Comparison of ENCODE assay signal across 9 cellular contexts in genomic region chr1:79259390-79260336, GRCh38.
DNase-seq lines count a peak whose midpoint lies in the region; ATAC-seq and TF ChIP-seq lines count a peak whose summit lies in the region.
"Had no signal": no experiment of that assay in that cellular context is flagged by ENCODE, and none has a peak within 500 bp of the region (broad histone marks: within the 10 kb centered on the region; RNA-seq: fewer than 3 reads in every experiment).

No MANE protein-coding gene starts in this region.

- H3K9me3 ChIP-seq in aorta (ENCODE audit: control insufficient read depth, low read length), result no peaks in the 10 kb centered on the region
- H3K9me3 ChIP-seq: BLaER1 treated with 17β-estradiol and CSF1 and Interleukin-3, amounts not matched to agents 10 nM and 100 nM had no signal

- no peak overlapping the region for H3K4me3 Mint-ChIP-seq in immature natural killer cell

- no peaks in the 10 kb centered on the region for H3K4me1 ChIP-seq in aorta (ENCODE audit: control insufficient read depth in 1 of 2, insufficient read depth in 2 of 2, low read length in 2 of 2)

- ATAC-seq in aorta (ENCODE audit: low FRiP score), result peak; percentile 70

- H3K27ac ChIP-seq in aorta (ENCODE audit: low read depth in 1 of 2, low read length in 2 of 2), result no peak overlapping the region
- H3K27ac ChIP-seq: BLaER1 treated with 17β-estradiol and CSF1 and Interleukin-3, amounts not matched to agents 10 nM and 100 nM had no signal

- DNase-seq in NCI-H1417 (lab: John Stamatoyannopoulos, UW), result peak in 2 of 3 experiments; percentile 10 to 62
- DNase-seq in NCI-H1417 treated with DMSO at 0.1 percent for 48 hours (lab: John Stamatoyannopoulos, UW), result no peak
- DNase-seq in HFF-Myc (ENCODE audit: extremely low read depth, low read depth), result peak; percentile 22
- peak; percentile 59 for DNase-seq in NCI-H69 (lab: John Stamatoyannopoulos, UW)
- peak; percentile 92 for DNase-seq in fibroblast of peridontal ligament (ENCODE audit: extremely low read depth)
- DNase-seq in aorta, result no peak
- DNase-seq in ecto neural progenitor cell (ENCODE audit: low spot score), result no peak
- DNase-seq in immature natural killer cell, result no peak

- H3K36me3 Mint-ChIP-seq in immature natural killer cell, result no peaks in the 10 kb centered on the region

- H3K27me3 Mint-ChIP-seq in immature natural killer cell (ENCODE audit: low read depth in 3 of 3), result no peaks in the 10 kb centered on the region

- no peak overlapping the region for H3K27ac Mint-ChIP-seq in immature natural killer cell

- intact Hi-C loops in aorta (cut with DNase I), result loop anchor here (2.0 to 5.0 kb wide), 2 partner anchors 93 kb away; no protein-coding TSS in a partner anchor

- H3K4me3 ChIP-seq in HFF-Myc (replicated peaks; ENCODE audit: low read depth, low read length), result no peak overlapping the region
- H3K4me3 ChIP-seq in aorta (ENCODE audit: low read length in 2 of 2), result no peak overlapping the region
- H3K4me3 ChIP-seq: BLaER1 treated with 17β-estradiol and CSF1 and Interleukin-3, amounts not matched to agents 10 nM and 100 nM had no signal

- no peaks in the 10 kb centered on the region for H3K4me1 Mint-ChIP-seq in immature natural killer cell

- no peaks in the 10 kb centered on the region for H3K27me3 ChIP-seq in aorta (ENCODE audit: control insufficient read depth in 1 of 2, insufficient read depth in 2 of 2, low read length in 1 of 2)
- H3K27me3 ChIP-seq: BLaER1 treated with 17β-estradiol and CSF1 and Interleukin-3, amounts not matched to agents 10 nM and 100 nM had no signal

- WGBS in aorta, 2 donors, result 53 to 54% methylated on average over 5 of the region's 5 CpGs

- TF ChIP-seq CTCF in HFF-Myc (IDR thresholded peaks at IDR 0.05; ENCODE audit: low read depth, low read length, missing control alignments), result peak; percentile 42

- H3K9me3 Mint-ChIP-seq in immature natural killer cell, result peaks cover 0 to 31% (median 2%) of the 10 kb centered on the region in 6 donors

- H3K36me3 ChIP-seq in aorta (ENCODE audit: control insufficient read depth in 1 of 2, insufficient read depth in 2 of 2, low read length in 1 of 2), result no peaks in the 10 kb centered on the region
- H3K36me3 ChIP-seq: BLaER1 treated with 17β-estradiol and CSF1 and Interleukin-3, amounts not matched to agents 10 nM and 100 nM had no signal

Comparison
In these comparisons a context has a peak if more than half of its experiments do, and no peak if none do; other contexts are left out.
1. DNase-seq: peak in NCI-H1417 (2 of 3), HFF-Myc (single experiment), NCI-H69 (single experiment) and fibroblast of peridontal ligament (single experiment); none in NCI-H1417 treated with DMSO at 0.1 percent for 48 hours (single experiment), aorta (0 of 2), ecto neural progenitor cell (single experiment) and immature natural killer cell (0 of 3).